ENCODE assay signal across 14 cellular contexts in genomic region chr12:50545783-50546182, GRCh38. TPM values are rescaled to one million over a fixed set of nuclear protein-coding genes. Genes with fewer than 3 reads are reported as not detected.
A peak's percentile ranks its signal among the peaks of the same experiment; 100 is the strongest.
DNase-seq lines count a peak whose midpoint lies in the region; ATAC-seq, FAIRE-seq and TF ChIP-seq lines count a peak whose summit lies in the region.
"Had no signal": no experiment of that assay in that cellular context is flagged by ENCODE, and none has a peak within 500 bp of the region (broad histone marks: within the 10 kb centered on the region; RNA-seq: fewer than 3 reads in every experiment).

No MANE protein-coding gene starts in this region.

- H3K27ac ChIP-seq in cardiac muscle cell: peak overlapping the region; percentile 20
- H3K27ac ChIP-seq in right lobe of liver: peak overlapping the region in 2 of 3 donors; percentile 24 to 37
- H3K27ac ChIP-seq: lower lobe of right lung, tibial nerve had no signal

- DNase-seq in cardiac muscle cell (ENCODE audit: low read depth in 1 of 2, low spot score in 1 of 2) (no peak), left ventricle myocardium superior (no peak), right lobe of liver (no peak), GM12891 (ENCODE audit: insufficient read length, low spot score) (no peak), kidney glomerular epithelial cell (lab: John Stamatoyannopoulos, UW) (no peak)
- DNase-seq: activated CD4-positive, alpha-beta T cell treated with anti-CD3 and anti-CD28 coated beads, Interleukin-2, amount 50 U/mL, for 1 hour; activated naive CD4-positive, alpha-beta T cell treated with anti-CD3 and anti-CD28 coated beads, Interleukin-2, amount 50 U/mL, for 16 hours; glutamatergic neuron; lower lobe of right lung; NCI-H510A treated with DMSO at 0.1 percent for 48 hours had no signal

- no peaks in the 10 kb centered on the region for H3K27me3 ChIP-seq in cardiac muscle cell
- no peaks in the 10 kb centered on the region for H3K27me3 ChIP-seq in right lobe of liver
- H3K27me3 ChIP-seq: tibial nerve had no signal

- no peak for ATAC-seq in left ventricle myocardium superior
- ATAC-seq in activated T-helper 17 cell treated with anti-CD3 and anti-CD28 coated beads, Interleukin-2, amount 50 U/mL, for 72 hours (replicated peaks): no peak
- peak in 3 of 4 donors; percentile 7 to 17 (median 16) for ATAC-seq in right lobe of liver
- ATAC-seq in GM21515 (IDR thresholded peaks at IDR 0.05; ENCODE audit: unreplicated experiment): no peak
- no peak for ATAC-seq in GM21367 (IDR thresholded peaks at IDR 0.05; ENCODE audit: unreplicated experiment)
- ATAC-seq: lower lobe of right lung had no signal

- FAIRE-seq in GM12891 (lab: Jason Lieb, UNC): no peak

- H3K27me3 Mint-ChIP-seq in activated T-helper 17 cell treated with anti-CD3 and anti-CD28 coated beads, Interleukin-2, amount 50 U/mL, for 72 hours: no peaks in the 10 kb centered on the region

- intact Hi-C loops in left ventricle myocardium superior (cut with micrococcal nuclease) (no loop called here), right lobe of liver (cut with DNase I) (no loop called here)

- H3K4me3 ChIP-seq in cardiac muscle cell (no peak overlapping the region), right lobe of liver (no peak overlapping the region)
- H3K4me3 ChIP-seq: lower lobe of right lung, tibial nerve had no signal

- peaks cover 8% of the 10 kb centered on the region for H3K4me1 Mint-ChIP-seq in activated T-helper 17 cell treated with anti-CD3 and anti-CD28 coated beads, Interleukin-2, amount 50 U/mL, for 72 hours

- no peak for TF ChIP-seq POLR2A in right lobe of liver (IDR thresholded peaks at IDR 0.05)
- TF ChIP-seq POLR2A in GM12891 (IDR thresholded peaks at IDR 0.05; ENCODE audit: low read depth, low read length): no peak

- WGBS in right lobe of liver (ENCODE audit: insufficient coverage, low coverage, low lambda C conversion rate, missing lambda C conversion rate): 22% methylated on average over 4 of the region's 5 CpGs

- H3K36me3 Mint-ChIP-seq in activated T-helper 17 cell treated with anti-CD3 and anti-CD28 coated beads, Interleukin-2, amount 50 U/mL, for 72 hours (ENCODE audit: low read depth): peaks cover 8% of the 10 kb centered on the region

- no peaks in the 10 kb centered on the region for H3K36me3 ChIP-seq in cardiac muscle cell
- no peaks in the 10 kb centered on the region for H3K36me3 ChIP-seq in right lobe of liver
- H3K36me3 ChIP-seq: lower lobe of right lung had no signal

- H3K4me3 Mint-ChIP-seq in activated T-helper 17 cell treated with anti-CD3 and anti-CD28 coated beads, Interleukin-2, amount 50 U/mL, for 72 hours: no peak overlapping the region

- no peak for TF ChIP-seq CTCF in cardiac muscle cell (IDR thresholded peaks at IDR 0.05; ENCODE audit: low read depth, low read length)
- no peak for TF ChIP-seq CTCF in right lobe of liver (IDR thresholded peaks at IDR 0.05)

- no peaks in the 10 kb centered on the region for H3K9me3 Mint-ChIP-seq in activated T-helper 17 cell treated with anti-CD3 and anti-CD28 coated beads, Interleukin-2, amount 50 U/mL, for 72 hours

- H3K4me1 ChIP-seq in cardiac muscle cell (ENCODE audit: low read depth) (no peaks in the 10 kb centered on the region), right lobe of liver (peaks cover 0 to 56% (median 28%) of the 10 kb centered on the region in 4 donors)
- H3K4me1 ChIP-seq: lower lobe of right lung had no signal

- no peaks in the 10 kb centered on the region for H3K9me3 ChIP-seq in cardiac muscle cell (ENCODE audit: low read depth)
- H3K9me3 ChIP-seq in right lobe of liver: no peaks in the 10 kb centered on the region
- H3K9me3 ChIP-seq: lower lobe of right lung, tibial nerve had no signal

- peak overlapping the region; percentile 58 for H3K27ac Mint-ChIP-seq in activated T-helper 17 cell treated with anti-CD3 and anti-CD28 coated beads, Interleukin-2, amount 50 U/mL, for 72 hours

TF ChIP-seq in GM12891, 5 proteins besides CTCF, POLR2A, EP300 and RAD21:
- TF ChIP-seq POU2F2 (IDR thresholded peaks at IDR 0.05; ENCODE audit: low read depth, low read length) (no peak), POLR2AphosphoS5 (IDR thresholded peaks at IDR 0.05; ENCODE audit: low read depth, low read length) (no peak), PAX5 (IDR thresholded peaks at IDR 0.05; ENCODE audit: insufficient read depth, low read length, severe bottlenecking) (no peak), TAF1 (IDR thresholded peaks at IDR 0.05; ENCODE audit: low read depth, low read length) (no peak), SPI1 (IDR thresholded peaks at IDR 0.05; ENCODE audit: low read depth, low read length) (no peak)
TF ChIP-seq in GM12891: peak in this region for 0.

RNA-seq across cellular contexts. Expression of gene DIP2B, which starts 41.0 kb away (rescaled TPM):
- total RNA-seq in cardiac muscle cell: 39.3 and 55.1 TPM in 2 replicates
- 15.5 and 17.7 TPM in 2 replicates for polyA plus RNA-seq in cardiac muscle cell
- total RNA-seq in left ventricle myocardium superior: 11.4 TPM
- total RNA-seq in activated T-helper 17 cell treated with anti-CD3 and anti-CD28 coated beads, Interleukin-2, amount 50 U/mL, for 72 hours: 10 to 100 TPM; 18.6 to 20.1 TPM
- 10 to 100 TPM; 11.1 to 24.0 (median 14.8) TPM for total RNA-seq in right lobe of liver
- 8.7 TPM for polyA plus RNA-seq in GM12891 (2012; ENCODE audit: low read depth, missing spikeins)

Comparison
In these comparisons a context has a peak if more than half of its experiments do, and no peak if none do; other contexts are left out.
1. ATAC-seq: peak in right lobe of liver (3 of 4); none in left ventricle myocardium superior (single experiment), activated T-helper 17 cell treated with anti-CD3 and anti-CD28 coated beads, Interleukin-2, amount 50 U/mL, for 72 hours (single experiment), GM21515 (single experiment) and GM21367 (single experiment).